Comparison of ENCODE assay signal across 8 cellular contexts in the genomic region with DNA sequence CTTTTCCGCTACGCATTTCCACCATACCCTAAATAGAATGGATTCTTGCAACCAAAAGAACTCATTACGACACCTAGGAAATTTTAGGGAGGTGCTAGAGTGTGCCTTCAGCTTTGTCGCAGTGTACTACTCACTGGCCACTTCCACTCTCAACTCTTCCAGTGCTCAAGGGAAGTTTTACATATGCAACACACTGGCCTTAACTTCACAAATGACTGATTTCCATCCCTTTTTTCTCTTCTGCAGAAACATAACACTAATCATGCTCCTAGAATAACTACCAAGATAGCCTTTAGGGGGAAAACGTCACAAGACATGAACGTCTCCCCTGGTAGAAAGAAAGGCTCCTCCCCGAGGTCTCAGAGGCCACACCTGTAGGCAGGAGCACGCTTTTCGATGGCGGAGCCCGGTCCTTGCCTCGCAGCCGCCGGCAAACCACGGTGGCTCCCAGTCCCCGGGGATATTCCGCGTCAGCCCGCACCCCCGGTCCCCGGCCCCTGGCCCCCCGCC. TPM values are rescaled to one million over a fixed set of nuclear protein-coding genes. Genes with fewer than 3 reads are reported as not detected.
DNase-seq lines count a peak whose midpoint lies in the region; ATAC-seq and TF ChIP-seq lines count a peak whose summit lies in the region.

No MANE protein-coding gene starts in this region.

- no peak for TF ChIP-seq CTCF in heart left ventricle (IDR thresholded peaks at IDR 0.05)
- TF ChIP-seq CTCF in progenitor cell of endocrine pancreas (IDR thresholded peaks at IDR 0.05; ENCODE audit: unreplicated experiment), result no peak
- TF ChIP-seq CTCF in upper lobe of right lung (IDR thresholded peaks at IDR 0.05), result no peak

- peak; percentile 72 for ATAC-seq in GM21723 (IDR thresholded peaks at IDR 0.05; ENCODE audit: unreplicated experiment)
- ATAC-seq in heart left ventricle, result peak; percentile 9 to 57 (median 40)
- peak; percentile 72 for ATAC-seq in upper lobe of right lung

- H3K27ac Mint-ChIP-seq in activated naive CD4-positive, alpha-beta T cell treated with anti-CD3 and anti-CD28 coated beads, Interleukin-2, amount 10 ng/mL, durations not matched to agents 7 days and 5 days, result peak overlapping the region; percentile 100
- H3K27ac Mint-ChIP-seq in progenitor cell of endocrine pancreas, result peak overlapping the region; percentile 99

- no peaks in the 10 kb centered on the region for H3K9me3 ChIP-seq in SJCRH30 (replicated peaks)
- H3K9me3 ChIP-seq in heart left ventricle, result no peaks in the 10 kb centered on the region
- no peaks in the 10 kb centered on the region for H3K9me3 ChIP-seq in upper lobe of right lung

- intact Hi-C loops in heart left ventricle (cut with DNase I) (loop anchor here in 4 of 10 donors (5.0 to 10.0 kb wide), 7 partner anchors 53 to 255 kb away; a partner anchor contains a TSS), upper lobe of right lung (cut with DNase I) (no loop called here)

- 3 to 5% (median 4%) methylated on average over 18 to 22 of the region's 22 CpGs for WGBS in heart left ventricle, 4 donors

- H3K27me3 Mint-ChIP-seq in activated naive CD4-positive, alpha-beta T cell treated with anti-CD3 and anti-CD28 coated beads, Interleukin-2, amount 10 ng/mL, durations not matched to agents 7 days and 5 days, result no peaks in the 10 kb centered on the region
- H3K27me3 Mint-ChIP-seq in progenitor cell of endocrine pancreas, result no peaks in the 10 kb centered on the region

- no peak for TF ChIP-seq RAD21 in Ishikawa (IDR thresholded peaks at IDR 0.05; ENCODE audit: low read depth)

- peaks cover 4% of the 10 kb centered on the region; the same call in 1 of the 2 replicates for H3K36me3 ChIP-seq in SJCRH30
- peaks cover 0 to 4% (median 0%) of the 10 kb centered on the region in 9 donors for H3K36me3 ChIP-seq in heart left ventricle
- no peaks in the 10 kb centered on the region for H3K36me3 ChIP-seq in upper lobe of right lung

- TF ChIP-seq EP300 in Ishikawa (IDR thresholded peaks at IDR 0.05; ENCODE audit: borderline replicate concordance), result no peak

- H3K4me3 Mint-ChIP-seq in activated naive CD4-positive, alpha-beta T cell treated with anti-CD3 and anti-CD28 coated beads, Interleukin-2, amount 10 ng/mL, durations not matched to agents 7 days and 5 days, result peak overlapping the region; percentile 98
- peak overlapping the region; percentile 98 for H3K4me3 Mint-ChIP-seq in progenitor cell of endocrine pancreas (ENCODE audit: low read depth)

- peak overlapping the region; percentile 41; the same call in 1 of the 2 replicates for H3K27ac ChIP-seq in SJCRH30
- H3K27ac ChIP-seq in heart left ventricle, result peak overlapping the region; percentile 92 to 100 (median 98)
- peak overlapping the region; percentile 99 for H3K27ac ChIP-seq in upper lobe of right lung

- H3K4me3 ChIP-seq in SJCRH30, result peak overlapping the region; percentile 96
- peak overlapping the region; percentile 67 to 91 (median 81) for H3K4me3 ChIP-seq in heart left ventricle
- peak overlapping the region; percentile 86 for H3K4me3 ChIP-seq in upper lobe of right lung

- no peaks in the 10 kb centered on the region for H3K4me1 ChIP-seq in SJCRH30
- peaks cover 0 to 25% (median 16%) of the 10 kb centered on the region in 12 donors for H3K4me1 ChIP-seq in heart left ventricle
- peaks cover 13% of the 10 kb centered on the region for H3K4me1 ChIP-seq in upper lobe of right lung

- H3K36me3 Mint-ChIP-seq in activated naive CD4-positive, alpha-beta T cell treated with anti-CD3 and anti-CD28 coated beads, Interleukin-2, amount 10 ng/mL, durations not matched to agents 7 days and 5 days, result peaks cover 12% of the 10 kb centered on the region
- H3K36me3 Mint-ChIP-seq in progenitor cell of endocrine pancreas (ENCODE audit: insufficient read depth), result peaks cover 8% of the 10 kb centered on the region

- peaks cover 51% of the 10 kb centered on the region for H3K4me1 Mint-ChIP-seq in activated naive CD4-positive, alpha-beta T cell treated with anti-CD3 and anti-CD28 coated beads, Interleukin-2, amount 10 ng/mL, durations not matched to agents 7 days and 5 days
- peaks cover 17% of the 10 kb centered on the region for H3K4me1 Mint-ChIP-seq in progenitor cell of endocrine pancreas (ENCODE audit: low read depth)

- CTCF ChIA-PET in activated naive CD4-positive, alpha-beta T cell treated with anti-CD3 and anti-CD28 coated beads, Interleukin-2, amount 10 ng/mL, durations not matched to agents 7 days and 5 days (lab: Charles Lee), result interaction anchor here (1.1 to 2.3 kb wide), 2 partner anchors 43 to 138 kb away, joined by 3 to 12 read pairs; no protein-coding TSS in a partner anchor

- H3K9me3 Mint-ChIP-seq in activated naive CD4-positive, alpha-beta T cell treated with anti-CD3 and anti-CD28 coated beads, Interleukin-2, amount 10 ng/mL, durations not matched to agents 7 days and 5 days, result no peaks in the 10 kb centered on the region
- H3K9me3 Mint-ChIP-seq in progenitor cell of endocrine pancreas (ENCODE audit: low read depth), result no peaks in the 10 kb centered on the region

- H3K27me3 ChIP-seq in SJCRH30, result no peaks in the 10 kb centered on the region
- no peaks in the 10 kb centered on the region for H3K27me3 ChIP-seq in heart left ventricle
- no peaks in the 10 kb centered on the region for H3K27me3 ChIP-seq in upper lobe of right lung

- DNase-seq in EL (peak; percentile 62), SJCRH30 (peak; percentile 53 to 55), heart left ventricle (peak in 4 of 5 donors; percentile 37 to 62 (median 56)), progenitor cell of endocrine pancreas (ENCODE audit: low spot score, unreplicated experiment) (peak; percentile 41), upper lobe of right lung (peak; percentile 84)
- peak; percentile 84 for DNase-seq in activated naive CD4-positive, alpha-beta T cell treated with anti-CD3 and anti-CD28 coated beads, Interleukin-2, amount 10 ng/mL, durations not matched to agents 7 days and 5 days

- TF ChIP-seq POLR2A in heart left ventricle (IDR thresholded peaks at IDR 0.05), result no peak

TF ChIP-seq in Ishikawa, 13 proteins besides CTCF, POLR2A, EP300 and RAD21:
- TF ChIP-seq, protein P1, sequence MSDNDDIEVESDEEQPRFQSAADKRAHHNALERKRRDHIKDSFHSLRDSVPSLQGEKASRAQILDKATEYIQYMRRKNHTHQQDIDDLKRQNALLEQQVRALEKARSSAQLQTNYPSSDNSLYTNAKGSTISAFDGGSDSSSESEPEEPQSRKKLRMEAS (IDR thresholded peaks at IDR 0.05), result peak; percentile 81; the same call in 1 of the 2 replicates
- TF ChIP-seq CEBPB (IDR thresholded peaks at IDR 0.05), result no peak

RNA-seq across cellular contexts. Expression of a gene that starts 0.6 kb away (rescaled TPM):
- 36.5 and 37.3 TPM in 2 replicates for total RNA-seq in SJCRH30 (2014; rRNA removed; shearing (Covaris generic))
- total RNA-seq in heart left ventricle (10 to 100 TPM; 18.8 to 39.7 (median 21.3) TPM), progenitor cell of endocrine pancreas (34.4 and 34.5 TPM in 2 replicates), upper lobe of right lung (20.4 TPM)
- 10 to 100 TPM; 21.0 to 22.0 TPM for polyA plus RNA-seq in heart left ventricle

RNA-seq across cellular contexts. Expression of a gene that starts 1.1 kb away (rescaled TPM):
- 10.5 and 12.9 TPM in 2 replicates for total RNA-seq in SJCRH30 (2014; rRNA removed; shearing (Covaris generic))
- total RNA-seq in heart left ventricle, result 10 to 100 TPM; 17.1 to 24.6 (median 20.5) TPM
- polyA plus RNA-seq in heart left ventricle, result 10 to 100 TPM; 11.4 to 21.4 TPM
- 20.2 and 20.8 TPM in 2 replicates for total RNA-seq in progenitor cell of endocrine pancreas
- total RNA-seq in upper lobe of right lung, result 18.3 TPM

Comparison
In these comparisons a context has a peak if more than half of its experiments do, and no peak if none do; other contexts are left out.
1. Peak in every context shown above with its lines: DNase-seq, ATAC-seq, H3K4me3 ChIP-seq and H3K27ac ChIP-seq.
2. H3K27ac ChIP-seq: peak in every context shown above with its lines; median percentile 99 in upper lobe of right lung; 98 in heart left ventricle; 41 in SJCRH30.